In genomic region chr18:57915848-57916596, GRCh38 we compare ENCODE assay signal across 11 cellular contexts.
DNase-seq lines count a peak whose midpoint lies in the region; ATAC-seq and TF ChIP-seq lines count a peak whose summit lies in the region.
"Had no signal": no experiment of that assay in that cellular context is flagged by ENCODE, and none has a peak within 500 bp of the region (broad histone marks: within the 10 kb centered on the region; RNA-seq: fewer than 3 reads in every experiment).

No MANE protein-coding gene starts in this region.

- no peak for TF ChIP-seq POLR2A in heart left ventricle (IDR thresholded peaks at IDR 0.05)
- TF ChIP-seq POLR2A in suprapubic skin (IDR thresholded peaks at IDR 0.05), result no peak

- H3K36me3 ChIP-seq in heart left ventricle (no peaks in the 10 kb centered on the region), suprapubic skin (no peaks in the 10 kb centered on the region)

- H3K4me1 Mint-ChIP-seq in T-helper 2 cell treated with Interferon-gamma antibody and Interleukin-4, amounts not matched to agents 5 μg/mL and 100 μg/mL, for 36 hours (ENCODE audit: low read depth), result peaks cover 14% of the 10 kb centered on the region

- TF ChIP-seq EP300 in suprapubic skin (IDR thresholded peaks at IDR 0.05), result no peak

- TF ChIP-seq CTCF in heart left ventricle (IDR thresholded peaks at IDR 0.05) (no peak), suprapubic skin (IDR thresholded peaks at IDR 0.05) (no peak), RWPE1 (conservative IDR thresholded peaks at IDR 0.05; ENCODE audit: low read depth) (no peak)

- DNase-seq in heart left ventricle, result no peak
- DNase-seq in cardiac septum (ENCODE audit: low spot score), result no peak
- peak; percentile 21 for DNase-seq in T-helper 2 cell treated with Interferon-gamma antibody and Interleukin-4, amounts not matched to agents 5 μg/mL and 100 μg/mL, for 36 hours (ENCODE audit: low spot score)
- DNase-seq in hypothalamus (lab: John Stamatoyannopoulos, UW), result peak in 43 of 51 donors; percentile 3 to 84 (median 51)
- DNase-seq in suprapubic skin (ENCODE audit: low spot score in 2 of 2), result no peak
- no peak for DNase-seq in RWPE1 (ENCODE audit: low spot score)
- DNase-seq: left cardiac atrium had no signal

- no peak overlapping the region for H3K27ac Mint-ChIP-seq in T-helper 2 cell treated with Interferon-gamma antibody and Interleukin-4, amounts not matched to agents 5 μg/mL and 100 μg/mL, for 36 hours
- H3K27ac Mint-ChIP-seq: activated naive CD8-positive, alpha-beta T cell had no signal

- 44 to 51% (median 47%) methylated on average over 5 of the region's 5 CpGs for WGBS in heart left ventricle, 4 donors
- WGBS in suprapubic skin, result 66% methylated on average over 5 of the region's 5 CpGs

- H3K4me3 Mint-ChIP-seq in T-helper 2 cell treated with Interferon-gamma antibody and Interleukin-4, amounts not matched to agents 5 μg/mL and 100 μg/mL, for 36 hours, result no peak overlapping the region
- H3K4me3 Mint-ChIP-seq: activated naive CD8-positive, alpha-beta T cell had no signal

- peak in 3 of 4 donors; percentile 14 to 82 (median 20) for ATAC-seq in heart left ventricle
- no peak for ATAC-seq in HG03460 (IDR thresholded peaks at IDR 0.05; ENCODE audit: unreplicated experiment)
- ATAC-seq in GM19467 (IDR thresholded peaks at IDR 0.05; ENCODE audit: unreplicated experiment), result no peak
- ATAC-seq: Panc1 had no signal

- H3K36me3 Mint-ChIP-seq in T-helper 2 cell treated with Interferon-gamma antibody and Interleukin-4, amounts not matched to agents 5 μg/mL and 100 μg/mL, for 36 hours (ENCODE audit: low read depth), result no peaks in the 10 kb centered on the region
- H3K36me3 Mint-ChIP-seq: activated naive CD8-positive, alpha-beta T cell had no signal

- peaks cover 6% of the 10 kb centered on the region for H3K27me3 Mint-ChIP-seq in T-helper 2 cell treated with Interferon-gamma antibody and Interleukin-4, amounts not matched to agents 5 μg/mL and 100 μg/mL, for 36 hours (ENCODE audit: low read depth)
- H3K27me3 Mint-ChIP-seq: activated naive CD8-positive, alpha-beta T cell had no signal

- H3K4me3 ChIP-seq in heart left ventricle (no peak overlapping the region), suprapubic skin (no peak overlapping the region)

- H3K9me3 Mint-ChIP-seq in T-helper 2 cell treated with Interferon-gamma antibody and Interleukin-4, amounts not matched to agents 5 μg/mL and 100 μg/mL, for 36 hours, result no peaks in the 10 kb centered on the region

- peaks cover 0 to 10% (median 3%) of the 10 kb centered on the region in 12 donors for H3K4me1 ChIP-seq in heart left ventricle
- H3K4me1 ChIP-seq in suprapubic skin, result peaks cover 9% of the 10 kb centered on the region

- H3K27me3 ChIP-seq in heart left ventricle (no peaks in the 10 kb centered on the region), suprapubic skin (no peaks in the 10 kb centered on the region)

- CTCF ChIA-PET in RWPE1 (lab: Yijun Ruan, JAX), result no interaction called here

- POLR2A ChIA-PET in RWPE1 (lab: Yijun Ruan, JAX; ENCODE audit: low non-redundant PET), result no interaction called here

- H3K9me3 ChIP-seq in heart left ventricle (no peaks in the 10 kb centered on the region), suprapubic skin (no peaks in the 10 kb centered on the region)

- intact Hi-C loops in heart left ventricle (cut with DNase I) (no loop called here), cardiac septum (cut with DNase I) (no loop called here)

- peak overlapping the region in 6 of 12 donors; percentile 23 to 60 (median 28) for H3K27ac ChIP-seq in heart left ventricle
- peak overlapping the region; percentile 68 for H3K27ac ChIP-seq in suprapubic skin
- no peak overlapping the region for H3K27ac ChIP-seq in RWPE1

Comparison
In these comparisons a context has a peak if more than half of its experiments do, and no peak if none do; other contexts are left out.
1. ATAC-seq: peak in heart left ventricle (3 of 4); none in HG03460 (single experiment) and GM19467 (single experiment).
2. DNase-seq: peak in T-helper 2 cell treated with Interferon-gamma antibody and Interleukin-4, amounts not matched to agents 5 μg/mL and 100 μg/mL, for 36 hours (single experiment) and hypothalamus (43 of 51); none in heart left ventricle (0 of 5), cardiac septum (single experiment), suprapubic skin (0 of 2) and RWPE1 (single experiment).